ENCODE assay signal across 9 cellular contexts in the genomic region with DNA sequence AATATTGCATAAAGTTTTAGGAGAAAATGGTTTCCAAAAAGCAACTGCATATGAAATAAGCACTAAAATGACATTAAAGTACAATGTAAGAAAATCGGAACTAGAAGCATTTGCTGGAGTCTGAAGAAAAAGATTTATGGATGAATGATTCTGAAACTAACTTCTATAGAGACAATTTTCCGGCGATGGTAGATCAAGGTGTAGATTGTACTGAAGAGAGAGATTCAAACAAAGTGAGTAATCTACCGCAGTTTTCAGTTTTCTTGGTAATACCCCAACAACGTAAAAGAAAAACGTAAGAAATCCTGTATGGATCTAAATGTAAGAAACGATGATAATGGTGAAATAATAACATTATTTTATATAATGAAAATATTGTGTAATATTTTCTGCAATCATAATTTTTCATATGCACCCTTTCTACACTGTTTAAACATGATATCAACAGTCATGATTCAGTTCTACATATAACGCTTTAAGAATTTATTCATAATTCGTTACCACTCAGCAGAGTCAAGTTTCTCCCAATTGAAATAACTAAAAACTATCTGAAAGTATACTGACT. TPM values are rescaled to one million over a fixed set of nuclear protein-coding genes. Genes with fewer than 3 reads are reported as not detected.
A peak's percentile ranks its signal among the peaks of the same experiment; 100 is the strongest.
DNase-seq lines count a peak whose midpoint lies in the region; ATAC-seq and TF ChIP-seq lines count a peak whose summit lies in the region.
"Had no signal": no experiment of that assay in that cellular context is flagged by ENCODE, and none has a peak within 500 bp of the region (broad histone marks: within the 10 kb centered on the region; RNA-seq: fewer than 3 reads in every experiment).

No MANE protein-coding gene starts in this region.

- TF ChIP-seq CTCF in osteocyte (IDR thresholded peaks at IDR 0.05) = no peak

- intact Hi-C loops in activated CD4-positive, alpha-beta memory T cell treated with anti-CD3 and anti-CD28 coated beads for 36 hours (cut with micrococcal nuclease) = loop anchor here (1.0 to 2.0 kb wide), 4 partner anchors 31 to 103 kb away; partner anchors contain the start of gene GTSE1

- H3K27me3 Mint-ChIP-seq in activated T-cell treated with anti-CD3 and anti-CD28 coated beads, Interleukin-2, amount 50 U/mL, for 24 hours = no peaks in the 10 kb centered on the region
- peaks cover 4% of the 10 kb centered on the region for H3K27me3 Mint-ChIP-seq in activated CD4-positive, alpha-beta memory T cell treated with anti-CD3 and anti-CD28 coated beads for 36 hours
- no peaks in the 10 kb centered on the region for H3K27me3 Mint-ChIP-seq in osteocyte (ENCODE audit: unreplicated experiment)

- POLR2A ChIA-PET in activated CD4-positive, alpha-beta memory T cell treated with anti-CD3 and anti-CD28 coated beads for 36 hours (lab: Charles Lee) = no interaction called here

- peaks cover 4% of the 10 kb centered on the region for H3K36me3 Mint-ChIP-seq in activated T-cell treated with anti-CD3 and anti-CD28 coated beads, Interleukin-2, amount 50 U/mL, for 24 hours (ENCODE audit: low read depth)
- H3K36me3 Mint-ChIP-seq in activated CD4-positive, alpha-beta memory T cell treated with anti-CD3 and anti-CD28 coated beads for 36 hours = no peaks in the 10 kb centered on the region
- no peaks in the 10 kb centered on the region for H3K36me3 Mint-ChIP-seq in osteocyte (ENCODE audit: unreplicated experiment)

- peak overlapping the region; percentile 79 for H3K4me3 Mint-ChIP-seq in activated T-cell treated with anti-CD3 and anti-CD28 coated beads, Interleukin-2, amount 50 U/mL, for 24 hours
- H3K4me3 Mint-ChIP-seq in activated CD4-positive, alpha-beta memory T cell treated with anti-CD3 and anti-CD28 coated beads for 36 hours = peak overlapping the region; percentile 68
- peak overlapping the region; percentile 77 for H3K4me3 Mint-ChIP-seq in osteocyte (ENCODE audit: unreplicated experiment)

- CTCF ChIA-PET in activated CD4-positive, alpha-beta memory T cell treated with anti-CD3 and anti-CD28 coated beads for 36 hours (lab: Charles Lee) = interaction anchor here (3.4 kb wide), 1 partner anchor 102 kb away, joined by 13 read pairs; the partner anchor contains the start of gene PPARA

- H3K4me1 Mint-ChIP-seq in activated T-cell treated with anti-CD3 and anti-CD28 coated beads, Interleukin-2, amount 50 U/mL, for 24 hours (ENCODE audit: low read depth) = peaks cover 40% of the 10 kb centered on the region
- peaks cover 34% of the 10 kb centered on the region for H3K4me1 Mint-ChIP-seq in activated CD4-positive, alpha-beta memory T cell treated with anti-CD3 and anti-CD28 coated beads for 36 hours (ENCODE audit: low read depth)
- peaks cover 16% of the 10 kb centered on the region for H3K4me1 Mint-ChIP-seq in osteocyte (ENCODE audit: unreplicated experiment)

- peak overlapping the region; percentile 91 for H3K27ac Mint-ChIP-seq in activated T-cell treated with anti-CD3 and anti-CD28 coated beads, Interleukin-2, amount 50 U/mL, for 24 hours
- H3K27ac Mint-ChIP-seq in activated CD4-positive, alpha-beta memory T cell treated with anti-CD3 and anti-CD28 coated beads for 36 hours = peak overlapping the region; percentile 65
- no peak overlapping the region for H3K27ac Mint-ChIP-seq in osteocyte (ENCODE audit: unreplicated experiment)

- no peaks in the 10 kb centered on the region for H3K9me3 Mint-ChIP-seq in activated T-cell treated with anti-CD3 and anti-CD28 coated beads, Interleukin-2, amount 50 U/mL, for 24 hours
- no peaks in the 10 kb centered on the region for H3K9me3 Mint-ChIP-seq in activated CD4-positive, alpha-beta memory T cell treated with anti-CD3 and anti-CD28 coated beads for 36 hours
- no peaks in the 10 kb centered on the region for H3K9me3 Mint-ChIP-seq in osteocyte (ENCODE audit: unreplicated experiment)

- ATAC-seq in GM19035 (IDR thresholded peaks at IDR 0.05; ENCODE audit: unreplicated experiment) = no peak

- no peak for DNase-seq in activated T-cell treated with anti-CD3 and anti-CD28 coated beads, Interleukin-2, amount 50 U/mL, for 24 hours
- DNase-seq in activated T-cell treated with anti-CD3 and anti-CD28 coated beads, Interleukin-2, amount 50 U/mL, for 1 hour = no peak
- no peak for DNase-seq in activated CD4-positive, alpha-beta memory T cell treated with anti-CD3 and anti-CD28 coated beads for 36 hours
- DNase-seq in osteocyte (ENCODE audit: extremely low spot score, unreplicated experiment) (no peak), kidney glomerular epithelial cell (lab: John Stamatoyannopoulos, UW) (no peak)
- DNase-seq: brain microvascular endothelial cell, GOT3, NCI-H2107 had no signal

RNA-seq across cellular contexts. Expression of gene CDPF1, which starts 1.8 kb away (rescaled TPM):
- total RNA-seq in activated CD4-positive, alpha-beta memory T cell treated with anti-CD3 and anti-CD28 coated beads for 36 hours = 1 to 10 TPM; 6.8 to 8.2 TPM
- 8.1 and 11.1 TPM in 2 replicates for total RNA-seq in osteocyte

RNA-seq across cellular contexts. Expression of gene PKDREJ, which starts 11.2 kb away (rescaled TPM):
- not detected for total RNA-seq in activated CD4-positive, alpha-beta memory T cell treated with anti-CD3 and anti-CD28 coated beads for 36 hours
- 0.05 TPM in 1 of 2 replicates, not detected in the other for total RNA-seq in osteocyte

RNA-seq across cellular contexts. Expression of gene TTC38, which starts 15.9 kb away (rescaled TPM):
- 1 to 10 TPM; 8.7 to 9.4 TPM for total RNA-seq in activated CD4-positive, alpha-beta memory T cell treated with anti-CD3 and anti-CD28 coated beads for 36 hours
- total RNA-seq in osteocyte = 26.2 and 28.1 TPM in 2 replicates

RNA-seq across cellular contexts. Expression of gene GTSE1, which starts 44.8 kb away (rescaled TPM):
- total RNA-seq in activated CD4-positive, alpha-beta memory T cell treated with anti-CD3 and anti-CD28 coated beads for 36 hours = 10 to 100 TPM; 39.9 to 42.6 TPM
- 9.4 and 10.0 TPM in 2 replicates for total RNA-seq in osteocyte
